Comparison of ENCODE assay signal across 20 cellular contexts in the genomic region with DNA sequence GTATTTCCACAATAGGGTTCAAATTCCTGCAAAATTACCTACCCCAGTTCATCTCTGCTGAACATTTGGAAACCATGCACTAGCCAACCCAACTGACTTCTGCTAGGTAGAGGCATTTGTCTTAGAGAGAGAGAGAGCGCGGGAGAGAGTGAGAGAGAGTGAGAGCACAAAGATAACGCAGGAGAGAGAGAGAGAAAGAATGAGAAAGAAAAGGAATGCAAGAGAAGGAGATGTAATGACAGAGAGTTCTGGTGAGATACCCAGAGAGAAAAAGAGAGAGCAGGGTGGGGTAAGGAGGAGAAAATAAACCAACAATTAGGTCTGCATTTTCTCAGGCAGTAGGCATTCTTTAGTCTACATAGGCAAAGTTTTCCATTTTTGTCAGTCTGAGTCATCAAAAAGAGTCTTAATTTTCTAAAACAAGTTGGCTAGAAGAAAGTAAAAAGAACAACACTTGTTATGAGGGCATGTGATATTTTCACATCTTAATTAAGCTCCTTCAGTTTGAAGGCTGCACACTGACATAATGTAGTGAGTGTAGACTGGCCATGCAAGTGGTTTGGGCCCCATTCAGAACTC.
DNase-seq lines count a peak whose midpoint lies in the region; ATAC-seq, FAIRE-seq and TF ChIP-seq lines count a peak whose summit lies in the region.
"Had no signal": no experiment of that assay in that cellular context is flagged by ENCODE, and none has a peak within 500 bp of the region (broad histone marks: within the 10 kb centered on the region; RNA-seq: fewer than 3 reads in every experiment).

No MANE protein-coding gene starts in this region.

- H3K27ac ChIP-seq in K562 (ENCODE audit: extremely low read depth, low read depth, low read length) (no peak overlapping the region), mesendoderm (ENCODE audit: low read depth, low read length) (no peak overlapping the region)
- H3K27ac ChIP-seq: right lobe of liver, upper lobe of left lung had no signal

- 84% methylated on average over 3 of the region's 3 CpGs for WGBS in K562 (ENCODE audit: insufficient coverage, low coverage, missing lambda C conversion rate)
- WGBS in mesendoderm (ENCODE audit: extremely low coverage, insufficient coverage, low lambda C conversion rate): 100% methylated on average over 2 of the region's 3 CpGs

- no peak for TF ChIP-seq RAD21 in K562 (CRISPR knock-in tag; conservative IDR thresholded peaks at IDR 0.05 in 1 of 2, IDR thresholded peaks at IDR 0.05 in 1 of 2)

- CTCF ChIA-PET in K562 (lab: Yijun Ruan, JAX; ENCODE audit: low intra/inter-chr PET ratio): no interaction called here
- CTCF ChIA-PET in activated CD8-positive, alpha-beta memory T cell treated with anti-CD3 and anti-CD28 coated beads, Interleukin-2, amount 10 ng/mL, durations not matched to agents 7 days and 5 days (lab: Charles Lee): no interaction called here

- POLR2A ChIA-PET in K562 (lab: Yijun Ruan, JAX): no interaction called here

- peaks cover 65% of the 10 kb centered on the region for H3K36me3 Mint-ChIP-seq in HFFc6 (ENCODE audit: low read depth)
- peaks cover 7% of the 10 kb centered on the region for H3K36me3 Mint-ChIP-seq in activated CD8-positive, alpha-beta memory T cell treated with anti-CD3 and anti-CD28 coated beads, Interleukin-2, amount 10 ng/mL, durations not matched to agents 7 days and 5 days

- H3K4me1 ChIP-seq in K562 (replicated peaks in 1 of 2; ENCODE audit: control insufficient read depth in 2 of 2, insufficient read depth in 2 of 2, low read length in 2 of 2): 0 out of 5 replicates have a peak, but pooled peaks cover 0 to 2% of the 10 kb centered on the region in 2 experiments
- H3K4me1 ChIP-seq in mesendoderm (ENCODE audit: control insufficient read depth, low read depth, low read length): no peaks in the 10 kb centered on the region
- H3K4me1 ChIP-seq: right lobe of liver had no signal

- H3K79me2 ChIP-seq in K562 (ENCODE audit: control insufficient read depth, insufficient read depth, low read length) (no peaks in the 10 kb centered on the region), mesendoderm (ENCODE audit: control insufficient read depth, insufficient read depth, low read length) (no peaks in the 10 kb centered on the region)

- no peaks in the 10 kb centered on the region for H3K9me3 ChIP-seq in K562 (replicated peaks; ENCODE audit: control insufficient read depth, insufficient read depth, low read depth, low read length)
- H3K9me3 ChIP-seq: ascending aorta, right lobe of liver, upper lobe of left lung had no signal

- no peak overlapping the region for H3K23ac ChIP-seq in mesendoderm (ENCODE audit: low read length)

- H4K5ac ChIP-seq in mesendoderm (ENCODE audit: low read length): no peak overlapping the region

- H3K4me1 Mint-ChIP-seq in HFFc6 (ENCODE audit: low read depth): peaks cover 82% of the 10 kb centered on the region
- H3K4me1 Mint-ChIP-seq in activated CD8-positive, alpha-beta memory T cell treated with anti-CD3 and anti-CD28 coated beads, Interleukin-2, amount 10 ng/mL, durations not matched to agents 7 days and 5 days: no peaks in the 10 kb centered on the region
- H3K4me1 Mint-ChIP-seq: activated CD4-positive, alpha-beta T cell treated with anti-CD3 and anti-CD28 coated beads, Interleukin-2, amount 10 ng/mL, durations not matched to agents 7 days and 5 days had no signal

- peak overlapping the region; percentile 41 for H3K18ac ChIP-seq in mesendoderm (ENCODE audit: low read length)

- no peaks in the 10 kb centered on the region for H4K20me1 ChIP-seq in K562 (replicated peaks; ENCODE audit: control insufficient read depth, insufficient read depth, low read length)

- BruUV-seq in K562 (replicated peaks; lab: Mats Ljungman, UMichigan): TSS peak; percentile 37

- peak; percentile 28 for DNase-seq in AG08395 (ENCODE audit: low spot score)
- DNase-seq in HFFc6: peak; percentile 46
- DNase-seq in K562 (ENCODE audit: extremely low read depth in 1 of 4, low spot score in 3 of 4): no peak
- no peak for DNase-seq in mesendoderm
- DNase-seq in COLO829 (ENCODE audit: low spot score): no peak
- no peak for DNase-seq in SW 1271 (lab: John Stamatoyannopoulos, UW)
- no peak for DNase-seq in activated CD8-positive, alpha-beta memory T cell treated with anti-CD3 and anti-CD28 coated beads, Interleukin-2, amount 10 ng/mL, durations not matched to agents 7 days and 5 days
- no peak for DNase-seq in NCI-H1417 treated with DMSO at 0.1 percent for 48 hours (lab: John Stamatoyannopoulos, UW)
- DNase-seq: activated CD4-positive, alpha-beta T cell treated with anti-CD3 and anti-CD28 coated beads, Interleukin-2, amount 10 ng/mL, durations not matched to agents 7 days and 5 days; activated CD8-positive, alpha-beta memory T cell treated with anti-CD3 and anti-CD28 coated beads, Interleukin-2, amount 50 U/mL, for 48 hours; activated gamma-delta T cell treated with Interleukin-2 at 50 U/mL for 16 hours; AML-193; left ventricle myocardium superior; occipital lobe; right lobe of liver; upper lobe of left lung had no signal

- in situ Hi-C loops in K562 (cut with MboI): no loop called here

- no peak overlapping the region for H3K56ac ChIP-seq in mesendoderm (ENCODE audit: low read length)

- intact Hi-C loops in K562 (cut with micrococcal nuclease): no loop called here

- TF ChIP-seq EP300 in K562 (IDR thresholded peaks at IDR 0.05; ENCODE audit: low read length): no peak

- H3K9ac ChIP-seq in K562 (ENCODE audit: insufficient read depth in 1 of 2, low read depth in 2 of 2, low read length in 2 of 2) (no peak overlapping the region), mesendoderm (ENCODE audit: low read length) (no peak overlapping the region)

- peak overlapping the region; percentile 0; the same call in 1 of the 2 replicates for H3K4me3 Mint-ChIP-seq in HFFc6
- no peak overlapping the region for H3K4me3 Mint-ChIP-seq in activated CD8-positive, alpha-beta memory T cell treated with anti-CD3 and anti-CD28 coated beads, Interleukin-2, amount 10 ng/mL, durations not matched to agents 7 days and 5 days
- H3K4me3 Mint-ChIP-seq: activated CD4-positive, alpha-beta T cell treated with anti-CD3 and anti-CD28 coated beads, Interleukin-2, amount 10 ng/mL, durations not matched to agents 7 days and 5 days; stimulated activated naive CD8-positive, alpha-beta T cell treated with anti-CD3 and anti-CD28 coated beads, Interleukin-15, Interleukin-2, amounts not matched to agents 100 ng/mL and 50 ng/mL, for 24 hours had no signal

- no peak for FAIRE-seq in K562 (lab: Jason Lieb, UNC)
- FAIRE-seq: G401.6, TTC549 had no signal

- H3K4me3 ChIP-seq in K562 (no peak overlapping the region), mesendoderm (ENCODE audit: low read length) (no peak overlapping the region)
- H3K4me3 ChIP-seq: ascending aorta, right lobe of liver, upper lobe of left lung had no signal

- H3K27me3 ChIP-seq in K562 (ENCODE audit: control insufficient read depth in 2 of 2, insufficient read depth in 2 of 2, low read length in 2 of 2): no peaks in the 10 kb centered on the region
- no peaks in the 10 kb centered on the region for H3K27me3 ChIP-seq in mesendoderm (ENCODE audit: insufficient read depth, low read length, poor library complexity)
- H3K27me3 ChIP-seq: ascending aorta, right lobe of liver, upper lobe of left lung had no signal

- H4K8ac ChIP-seq in mesendoderm (ENCODE audit: low read depth, low read length): no peak overlapping the region

- H3K4ac ChIP-seq in mesendoderm (ENCODE audit: low read depth, low read length): no peak overlapping the region

- no peak overlapping the region for H2BK15ac ChIP-seq in mesendoderm (replicated peaks; ENCODE audit: low read depth)

- no peak overlapping the region for H2BK5ac ChIP-seq in mesendoderm (ENCODE audit: low read length)

- no peak overlapping the region for H2AFZ ChIP-seq in K562 (ENCODE audit: low read depth, low read length)

- H3K79me1 ChIP-seq in mesendoderm (ENCODE audit: low read length): no peaks in the 10 kb centered on the region

- H3K9me3 Mint-ChIP-seq in HFFc6: no peaks in the 10 kb centered on the region
- H3K9me3 Mint-ChIP-seq in activated CD8-positive, alpha-beta memory T cell treated with anti-CD3 and anti-CD28 coated beads, Interleukin-2, amount 10 ng/mL, durations not matched to agents 7 days and 5 days (ENCODE audit: low read depth): no peaks in the 10 kb centered on the region
- H3K9me3 Mint-ChIP-seq: activated CD4-positive, alpha-beta T cell treated with anti-CD3 and anti-CD28 coated beads, Interleukin-2, amount 10 ng/mL, durations not matched to agents 7 days and 5 days; stimulated activated naive CD8-positive, alpha-beta T cell treated with anti-CD3 and anti-CD28 coated beads, Interleukin-15, Interleukin-2, amounts not matched to agents 100 ng/mL and 50 ng/mL, for 24 hours had no signal

- TF ChIP-seq POLR2A in K562 (conservative IDR thresholded peaks at IDR 0.05): no peak

- peaks cover 3% of the 10 kb centered on the region for H3K9me1 ChIP-seq in K562 (ENCODE audit: control insufficient read depth, insufficient read depth, low read length)

- H3K36me3 ChIP-seq in K562 (ENCODE audit: control insufficient read depth, insufficient read depth, low read length) (peaks cover 63% of the 10 kb centered on the region), mesendoderm (ENCODE audit: control insufficient read depth, insufficient read depth, low read length) (peaks cover 20% of the 10 kb centered on the region)
- H3K36me3 ChIP-seq: right lobe of liver, upper lobe of left lung had no signal

- peak overlapping the region; percentile 14 for H3K27ac Mint-ChIP-seq in HFFc6
- H3K27ac Mint-ChIP-seq in activated CD8-positive, alpha-beta memory T cell treated with anti-CD3 and anti-CD28 coated beads, Interleukin-2, amount 10 ng/mL, durations not matched to agents 7 days and 5 days: no peak overlapping the region
- H3K27ac Mint-ChIP-seq: activated CD4-positive, alpha-beta T cell treated with anti-CD3 and anti-CD28 coated beads, Interleukin-2, amount 10 ng/mL, durations not matched to agents 7 days and 5 days; stimulated activated naive CD8-positive, alpha-beta T cell treated with anti-CD3 and anti-CD28 coated beads, Interleukin-15, Interleukin-2, amounts not matched to agents 100 ng/mL and 50 ng/mL, for 24 hours had no signal

- no peak for ATAC-seq in K562
- no peak for ATAC-seq in activated CD8-positive, alpha-beta memory T cell treated with anti-CD3 and anti-CD28 coated beads, Interleukin-2, amount 10 ng/mL, durations not matched to agents 7 days and 5 days
- ATAC-seq: left ventricle myocardium superior, right lobe of liver had no signal

- peaks cover 3% of the 10 kb centered on the region for H3K27me3 Mint-ChIP-seq in HFFc6 (ENCODE audit: insufficient read depth)
- peaks cover 66% of the 10 kb centered on the region for H3K27me3 Mint-ChIP-seq in activated CD8-positive, alpha-beta memory T cell treated with anti-CD3 and anti-CD28 coated beads, Interleukin-2, amount 10 ng/mL, durations not matched to agents 7 days and 5 days
- H3K27me3 Mint-ChIP-seq: activated CD4-positive, alpha-beta T cell treated with anti-CD3 and anti-CD28 coated beads, Interleukin-2, amount 10 ng/mL, durations not matched to agents 7 days and 5 days had no signal

- TF ChIP-seq CTCF in HFFc6 (IDR thresholded peaks at IDR 0.05): no peak
- no peak for TF ChIP-seq CTCF in K562 (IDR thresholded peaks at IDR 0.05 in 2 of 3, conservative IDR thresholded peaks at IDR 0.05 in 1 of 3; ENCODE audit: insufficient read depth in 2 of 3, low read depth in 1 of 3, low read length in 3 of 3)

- H2BK120ac ChIP-seq in mesendoderm (ENCODE audit: low read depth, low read length): no peak overlapping the region

- no peak overlapping the region for H2AK5ac ChIP-seq in mesendoderm (ENCODE audit: low read length)

- H3K4me2 ChIP-seq in K562 (ENCODE audit: insufficient read depth, low read length): no peak overlapping the region
- H3K4me2 ChIP-seq in mesendoderm (ENCODE audit: low read length): no peak overlapping the region

Comparison
In these comparisons a context has a peak if more than half of its experiments do, and no peak if none do; other contexts are left out.
1. DNase-seq: peak in AG08395 (single experiment) and HFFc6 (single experiment); none in K562 (0 of 4), mesendoderm (single experiment), COLO829 (single experiment), SW 1271 (0 of 2), activated CD8-positive, alpha-beta memory T cell treated with anti-CD3 and anti-CD28 coated beads, Interleukin-2, amount 10 ng/mL, durations not matched to agents 7 days and 5 days (single experiment) and NCI-H1417 treated with DMSO at 0.1 percent for 48 hours (single experiment).